In genomic region chr5:17241635-17242034, GRCh38 we compare ENCODE assay signal across 29 cellular contexts. TPM values are rescaled to one million over a fixed set of nuclear protein-coding genes. Genes with fewer than 3 reads are reported as not detected.
DNase-seq lines count a peak whose midpoint lies in the region; ATAC-seq and TF ChIP-seq lines count a peak whose summit lies in the region.
"Had no signal": no experiment of that assay in that cellular context is flagged by ENCODE, and none has a peak within 500 bp of the region (broad histone marks: within the 10 kb centered on the region; RNA-seq: fewer than 3 reads in every experiment).

No MANE protein-coding gene starts in this region.

- H4K5ac ChIP-seq in mesendoderm (ENCODE audit: low read length), result no peak overlapping the region

- H3K27ac ChIP-seq in breast epithelium (no peak overlapping the region), angular gyrus (ENCODE audit: low read depth, low read length) (peak overlapping the region; percentile 1), mesendoderm (ENCODE audit: low read depth, low read length) (peak overlapping the region; percentile 3)
- H3K27ac ChIP-seq: body of pancreas, gastrocnemius medialis, left lung, Peyer's patch, prostate gland had no signal

- no peak overlapping the region for H3K23ac ChIP-seq in mesendoderm (ENCODE audit: low read length)

- H2BK15ac ChIP-seq in mesendoderm (replicated peaks; ENCODE audit: low read depth), result no peak overlapping the region

- DNase-seq in MCF 10A (ENCODE audit: unreplicated experiment) (no peak), breast epithelium (ENCODE audit: low spot score in 2 of 2) (no peak), mesendoderm (no peak), SHP77 treated with DMSO at 0.1 percent for 48 hours (lab: John Stamatoyannopoulos, UW) (no peak), GM13977 (ENCODE audit: low spot score) (no peak), omental fat pad (ENCODE audit: low spot score) (no peak)
- DNase-seq in stimulated activated naive B cell treated with anti-CD40 and anti-IgM and Interleukin-4, amounts not matched to agents 10 μg/mL and 1 μg/mL and 100 μg/mL, for 72 hours, result no peak
- DNase-seq: 8988T; activated CD4-positive, alpha-beta T cell treated with anti-CD3 and anti-CD28 coated beads for 1 hour; activated CD8-positive, alpha-beta memory T cell treated with anti-CD3 and anti-CD28 coated beads for 24 hours; activated gamma-delta T cell; activated naive CD8-positive, alpha-beta T cell treated with anti-CD3 and anti-CD28 coated beads, Interleukin-2, amount 50 U/mL, for 24 hours; activated T-cell treated with anti-CD3 and anti-CD28 coated beads, Interleukin-2, amount 50 U/mL, for 1 hour; body of pancreas; effector memory CD4-positive, alpha-beta T cell; gastrocnemius medialis; GF-D8; hippocampal formation; KBM-7; left lung; MM.1S; NCI-H1436 treated with DMSO at 0.1 percent for 48 hours; NCI-H2107; NCI-H510A; NK-92 treated with Interleukin-12 subunit alpha and Interleukin-12 subunit beta, amount 100 ng/mL, for 24 hours; Peyer's patch had no signal

- no peak overlapping the region for H2AK5ac ChIP-seq in mesendoderm (ENCODE audit: low read length)

- H3K79me2 ChIP-seq in mesendoderm (ENCODE audit: control insufficient read depth, insufficient read depth, low read length), result peaks cover 58% of the 10 kb centered on the region

- H3K4me1 Mint-ChIP-seq in MCF 10A (ENCODE audit: insufficient read depth, unreplicated experiment), result peaks cover 29% of the 10 kb centered on the region
- peaks cover 27 to 75% of the 10 kb centered on the region in 2 donors for H3K4me1 Mint-ChIP-seq in stimulated activated naive B cell treated with anti-CD40 and anti-IgM and Interleukin-4, amounts not matched to agents 10 μg/mL and 1 μg/mL and 100 μg/mL, for 72 hours
- H3K4me1 Mint-ChIP-seq: activated naive CD8-positive, alpha-beta T cell treated with anti-CD3 and anti-CD28 coated beads, Interleukin-2, amount 50 U/mL, for 24 hours had no signal

- no peak overlapping the region for H2BK120ac ChIP-seq in mesendoderm (ENCODE audit: low read depth, low read length)

- peak overlapping the region; percentile 59 for H3K56ac ChIP-seq in mesendoderm (ENCODE audit: low read length)

- no TSS peak for BruUV-seq in MCF 10A (replicated peaks; lab: Mats Ljungman, UMichigan)

- no CpG with 5 or more reads among the region's 7 CpGs for WGBS in mesendoderm (ENCODE audit: extremely low coverage, insufficient coverage, low lambda C conversion rate)

- no peak overlapping the region for H4K8ac ChIP-seq in mesendoderm (ENCODE audit: low read depth, low read length)

- no peak for TF ChIP-seq POLR2A in breast epithelium (IDR thresholded peaks at IDR 0.05)

- no peaks in the 10 kb centered on the region for H3K27me3 Mint-ChIP-seq in MCF 10A (ENCODE audit: insufficient read depth, unreplicated experiment)
- H3K27me3 Mint-ChIP-seq in stimulated activated naive B cell treated with anti-CD40 and anti-IgM and Interleukin-4, amounts not matched to agents 10 μg/mL and 1 μg/mL and 100 μg/mL, for 72 hours, result no peaks in the 10 kb centered on the region
- H3K27me3 Mint-ChIP-seq: activated naive CD8-positive, alpha-beta T cell treated with anti-CD3 and anti-CD28 coated beads, Interleukin-2, amount 50 U/mL, for 24 hours had no signal

- peaks cover 6% of the 10 kb centered on the region for H3K36me3 Mint-ChIP-seq in MCF 10A (ENCODE audit: insufficient read depth, unreplicated experiment)
- H3K36me3 Mint-ChIP-seq in stimulated activated naive B cell treated with anti-CD40 and anti-IgM and Interleukin-4, amounts not matched to agents 10 μg/mL and 1 μg/mL and 100 μg/mL, for 72 hours, result peaks cover 25 to 44% of the 10 kb centered on the region in 2 donors

- ATAC-seq in stimulated activated naive B cell treated with anti-CD40 and anti-IgM and Interleukin-4, amounts not matched to agents 10 μg/mL and 1 μg/mL and 100 μg/mL, for 72 hours (replicated peaks), result no peak
- no peak for ATAC-seq in omental fat pad (ENCODE audit: low FRiP score)
- ATAC-seq: activated naive CD8-positive, alpha-beta T cell treated with anti-CD3 and anti-CD28 coated beads, Interleukin-2, amount 50 U/mL, for 24 hours; body of pancreas; esophagus mucosa; gastrocnemius medialis; left lung had no signal

- no peak for TF ChIP-seq CTCF in MCF 10A (IDR thresholded peaks at IDR 0.05; ENCODE audit: unreplicated experiment)
- no peak for TF ChIP-seq CTCF in breast epithelium (IDR thresholded peaks at IDR 0.05)
- no peak for TF ChIP-seq CTCF in GM13977 (IDR thresholded peaks at IDR 0.05; ENCODE audit: extremely low read depth, insufficient read depth, missing control alignments)
- TF ChIP-seq CTCF in omental fat pad (IDR thresholded peaks at IDR 0.05), result no peak

- peak overlapping the region; percentile 29 for H3K9ac ChIP-seq in mesendoderm (ENCODE audit: low read length)

- peak overlapping the region; percentile 64 for H3K18ac ChIP-seq in mesendoderm (ENCODE audit: low read length)

- intact Hi-C loops in MCF 10A (cut with micrococcal nuclease) (no loop called here), breast epithelium (cut with DNase I; ENCODE audit: low total_unique reads) (loop anchor here (5.0 kb wide), 1 partner anchor 729 kb away; no protein-coding TSS in a partner anchor)

- peaks cover 14% of the 10 kb centered on the region for H3K79me1 ChIP-seq in mesendoderm (ENCODE audit: low read length)

- peak overlapping the region; percentile 4 for H2BK5ac ChIP-seq in mesendoderm (ENCODE audit: low read length)

- H3K4me2 ChIP-seq in mesendoderm (ENCODE audit: low read length), result no peak overlapping the region

- H3K4ac ChIP-seq in mesendoderm (ENCODE audit: low read depth, low read length), result no peak overlapping the region

- no peaks in the 10 kb centered on the region for H3K9me3 ChIP-seq in breast epithelium
- H3K9me3 ChIP-seq: body of pancreas, gastrocnemius medialis, left lung, Peyer's patch, prostate gland had no signal

- POLR2A ChIA-PET in MCF 10A (lab: Yijun Ruan, JAX), result interaction anchor here (0.5 to 0.7 kb wide), 3 partner anchors 64 to 633 kb away, joined by 3 read pairs; no protein-coding TSS in a partner anchor

- H3K36me3 ChIP-seq in breast epithelium, result no peaks in the 10 kb centered on the region
- H3K36me3 ChIP-seq in mesendoderm (ENCODE audit: control insufficient read depth, insufficient read depth, low read length), result no peaks in the 10 kb centered on the region
- H3K36me3 ChIP-seq: gastrocnemius medialis, left lung, Peyer's patch, prostate gland had no signal

- H3K4me3 ChIP-seq in breast epithelium (no peak overlapping the region), mesendoderm (ENCODE audit: low read length) (no peak overlapping the region)
- H3K4me3 ChIP-seq: body of pancreas, gastrocnemius medialis, left lung, Peyer's patch, prostate gland had no signal

- no peaks in the 10 kb centered on the region for H3K27me3 ChIP-seq in breast epithelium
- H3K27me3 ChIP-seq in mesendoderm (ENCODE audit: insufficient read depth, low read length, poor library complexity), result no peaks in the 10 kb centered on the region
- H3K27me3 ChIP-seq: body of pancreas, gastrocnemius medialis, left lung, Peyer's patch had no signal

- peak overlapping the region; percentile 7 for H3K27ac Mint-ChIP-seq in MCF 10A (ENCODE audit: low read depth, unreplicated experiment)
- H3K27ac Mint-ChIP-seq in stimulated activated naive B cell treated with anti-CD40 and anti-IgM and Interleukin-4, amounts not matched to agents 10 μg/mL and 1 μg/mL and 100 μg/mL, for 72 hours, result peak overlapping the region; percentile 11
- H3K27ac Mint-ChIP-seq: activated naive CD8-positive, alpha-beta T cell treated with anti-CD3 and anti-CD28 coated beads, Interleukin-2, amount 50 U/mL, for 24 hours had no signal

- H3K4me1 ChIP-seq in breast epithelium (no peaks in the 10 kb centered on the region), mesendoderm (ENCODE audit: control insufficient read depth, low read depth, low read length) (peaks cover 11% of the 10 kb centered on the region)
- H3K4me1 ChIP-seq: body of pancreas, gastrocnemius medialis, left lung, Peyer's patch, prostate gland had no signal

- no peak overlapping the region for H3K4me3 Mint-ChIP-seq in MCF 10A (ENCODE audit: unreplicated experiment)
- H3K4me3 Mint-ChIP-seq in stimulated activated naive B cell treated with anti-CD40 and anti-IgM and Interleukin-4, amounts not matched to agents 10 μg/mL and 1 μg/mL and 100 μg/mL, for 72 hours, result no peak overlapping the region
- H3K4me3 Mint-ChIP-seq: activated naive CD8-positive, alpha-beta T cell treated with anti-CD3 and anti-CD28 coated beads, Interleukin-2, amount 50 U/mL, for 24 hours had no signal

- in situ Hi-C loops in GM13977 (cut with MboI; ENCODE audit: low pct_unique_long_range_greater_than_20kb, low sequenced_read_pairs, unreplicated experiment), result no loop called here

- CTCF ChIA-PET in MCF 10A (lab: Yijun Ruan, JAX), result no interaction called here

- H3K9me3 Mint-ChIP-seq in MCF 10A (ENCODE audit: unreplicated experiment), result no peaks in the 10 kb centered on the region
- H3K9me3 Mint-ChIP-seq in stimulated activated naive B cell treated with anti-CD40 and anti-IgM and Interleukin-4, amounts not matched to agents 10 μg/mL and 1 μg/mL and 100 μg/mL, for 72 hours, result no peaks in the 10 kb centered on the region
- H3K9me3 Mint-ChIP-seq: activated naive CD8-positive, alpha-beta T cell treated with anti-CD3 and anti-CD28 coated beads, Interleukin-2, amount 50 U/mL, for 24 hours had no signal

RNA-seq across cellular contexts. Expression of gene BASP1, which starts 24.2 kb away (rescaled TPM):
- total RNA-seq in MCF 10A (2022), result 76.3 and 84.5 TPM in 2 replicates
- total RNA-seq in breast epithelium, result 10 to 100 TPM; 19.9 to 50.1 (median 34.9) TPM
- polyA plus RNA-seq in mesendoderm (2013, experiment 1 of 2), result 176 TPM
- 185 TPM for polyA plus RNA-seq in mesendoderm (2013, experiment 2 of 2)
- total RNA-seq in omental fat pad, result 10 to 100 TPM; 19.8 to 53.9 (median 32.5) TPM

Comparison
In these comparisons a context has a peak if more than half of its experiments do, and no peak if none do; other contexts are left out.
1. H3K27ac ChIP-seq: peak in angular gyrus (single experiment) and mesendoderm (single experiment); none in breast epithelium (0 of 2).